17 cellular contexts compared by ENCODE assay signal in genomic region chr15:101621961-101622360, GRCh38.
"Had no signal": no experiment of that assay in that cellular context is flagged by ENCODE, and none has a peak within 500 bp of the region (broad histone marks: within the 10 kb centered on the region; RNA-seq: fewer than 3 reads in every experiment).

No MANE protein-coding gene starts in this region.

- DNase-seq: esophagus squamous epithelium; foreskin fibroblast; head of caudate nucleus; kidney glomerular epithelial cell; naive thymus-derived CD4-positive, alpha-beta T cell; nephron progenitor cell; stimulated activated CD4-positive, alpha-beta T cell treated with anti-CD3 and anti-CD28 coated beads, Interleukin-2, amount 100 ng/mL, for 48 hours; stimulated activated naive CD8-positive, alpha-beta T cell treated with anti-CD3 and anti-CD28 coated beads, Interleukin-15, Interleukin-2, amounts not matched to agents 100 U/mL and 50 U/mL, for 24 hours; tibial artery; upper lobe of right lung had no signal

- H2AFZ ChIP-seq: hepatocyte had no signal

- H3K9me3 ChIP-seq: esophagus squamous epithelium, right atrium auricular region, tibial artery, upper lobe of right lung, vagina had no signal

- H3K4me2 ChIP-seq: hepatocyte, smooth muscle cell had no signal

- H3K27ac ChIP-seq: esophagus squamous epithelium, hepatocyte, right atrium auricular region, tibial artery, upper lobe of right lung, vagina had no signal

- ATAC-seq: naive thymus-derived CD4-positive, alpha-beta T cell; stimulated activated naive CD8-positive, alpha-beta T cell treated with anti-CD3 and anti-CD28 coated beads, Interleukin-15, Interleukin-2, amounts not matched to agents 100 U/mL and 50 U/mL, for 24 hours; upper lobe of right lung had no signal

- H3K79me2 ChIP-seq: hepatocyte had no signal

- H3K4me3 ChIP-seq: esophagus squamous epithelium, hepatocyte, right atrium auricular region, smooth muscle cell, tibial artery, upper lobe of right lung, vagina had no signal

- H3K27me3 ChIP-seq: esophagus squamous epithelium, hepatocyte, right atrium auricular region, tibial artery, upper lobe of right lung, vagina had no signal

- H3K27ac Mint-ChIP-seq: dendritic cell treated with granulocyte-macrophage colony-stimulating factor and Interleukin-4, amounts not matched to agents 40 ng/mL and 50 ng/mL, for 4 days; nephron progenitor cell had no signal

- H3K4me1 ChIP-seq: esophagus squamous epithelium, tibial artery, upper lobe of right lung, vagina had no signal

- H3K36me3 ChIP-seq: right atrium auricular region, upper lobe of right lung, vagina had no signal

- H3K4me3 Mint-ChIP-seq: dendritic cell treated with granulocyte-macrophage colony-stimulating factor and Interleukin-4, amounts not matched to agents 40 ng/mL and 50 ng/mL, for 4 days; nephron progenitor cell had no signal

- FAIRE-seq: colon, islet of Langerhans had no signal

- H3K27me3 Mint-ChIP-seq: dendritic cell treated with granulocyte-macrophage colony-stimulating factor and Interleukin-4, amounts not matched to agents 40 ng/mL and 50 ng/mL, for 4 days; naive thymus-derived CD4-positive, alpha-beta T cell had no signal
